Comparison of ENCODE assay signal across 19 cellular contexts in the genomic region with DNA sequence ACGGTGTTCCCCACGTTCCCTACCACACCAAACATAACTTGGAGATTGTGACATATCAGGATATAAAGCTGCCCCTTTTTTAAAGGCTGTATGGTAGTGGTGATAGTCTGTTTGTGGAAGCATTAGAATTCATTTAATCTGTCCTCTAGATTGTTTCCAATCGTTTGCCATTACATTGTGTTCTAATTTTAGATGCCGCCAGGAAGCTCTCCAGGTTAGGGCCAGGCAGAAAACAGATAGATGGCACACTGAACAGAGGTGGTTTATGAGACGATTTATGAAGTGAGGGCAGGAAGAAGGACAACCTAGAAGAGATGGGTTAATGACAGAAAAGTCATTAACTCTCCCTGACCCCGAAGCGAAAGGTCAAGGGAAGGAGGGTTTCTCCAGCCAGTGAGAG.
"Had no signal": no experiment of that assay in that cellular context is flagged by ENCODE, and none has a peak within 500 bp of the region (broad histone marks: within the 10 kb centered on the region; RNA-seq: fewer than 3 reads in every experiment).

No MANE protein-coding gene starts in this region.

- DNase-seq: central memory CD4-positive, alpha-beta T cell; effector memory CD4-positive, alpha-beta T cell; immature natural killer cell; mammary epithelial cell; mucosa of descending colon; natural killer cell; occipital lobe; pancreas; retina; sigmoid colon; small intestine; stimulated activated CD4-positive, alpha-beta T cell treated with anti-CD3 and anti-CD28 coated beads, Interleukin-12 subunit alpha, Interleukin-12 subunit beta, amount 100 ng/mL, for 4 hours; stimulated activated naive CD4-positive, alpha-beta T cell treated with Interleukin-2 at 50 U/mL for 16 hours; thyroid gland; upper lobe of left lung; uterus had no signal

- H3K36me3 ChIP-seq: neural progenitor cell, pancreas, sigmoid colon, thyroid gland, upper lobe of left lung, uterus had no signal

- H3K4me1 Mint-ChIP-seq: immature natural killer cell, natural killer cell, neural progenitor cell had no signal

- H3K27me3 ChIP-seq: neural progenitor cell, sigmoid colon, thyroid gland, upper lobe of left lung, uterus had no signal

- H3K4me1 ChIP-seq: neural progenitor cell, pancreas, sigmoid colon, thyroid gland, upper lobe of left lung, uterus had no signal

- H3K27ac Mint-ChIP-seq: immature natural killer cell, natural killer cell, neural progenitor cell, progenitor cell of endocrine pancreas had no signal

- H3K9me3 ChIP-seq: mucosa of descending colon, pancreas, sigmoid colon, thyroid gland, upper lobe of left lung, uterus had no signal

- H3K27ac ChIP-seq: neural progenitor cell, pancreas, sigmoid colon, upper lobe of left lung had no signal

- ATAC-seq: esophagus mucosa, mucosa of descending colon, natural killer cell, pancreas had no signal

- H3K4me2 ChIP-seq: neural progenitor cell had no signal

- H3K9me3 Mint-ChIP-seq: immature natural killer cell, natural killer cell, neural progenitor cell had no signal

- H3K4me3 ChIP-seq: mucosa of descending colon, neural progenitor cell, pancreas, sigmoid colon, thyroid gland, upper lobe of left lung, uterus had no signal

- H3K36me3 Mint-ChIP-seq: natural killer cell, neural progenitor cell had no signal

- H2AFZ ChIP-seq: neural progenitor cell had no signal

- H3K4me3 Mint-ChIP-seq: immature natural killer cell, natural killer cell, neural progenitor cell had no signal

- H3K9ac ChIP-seq: neural progenitor cell had no signal
